In the genomic region with DNA sequence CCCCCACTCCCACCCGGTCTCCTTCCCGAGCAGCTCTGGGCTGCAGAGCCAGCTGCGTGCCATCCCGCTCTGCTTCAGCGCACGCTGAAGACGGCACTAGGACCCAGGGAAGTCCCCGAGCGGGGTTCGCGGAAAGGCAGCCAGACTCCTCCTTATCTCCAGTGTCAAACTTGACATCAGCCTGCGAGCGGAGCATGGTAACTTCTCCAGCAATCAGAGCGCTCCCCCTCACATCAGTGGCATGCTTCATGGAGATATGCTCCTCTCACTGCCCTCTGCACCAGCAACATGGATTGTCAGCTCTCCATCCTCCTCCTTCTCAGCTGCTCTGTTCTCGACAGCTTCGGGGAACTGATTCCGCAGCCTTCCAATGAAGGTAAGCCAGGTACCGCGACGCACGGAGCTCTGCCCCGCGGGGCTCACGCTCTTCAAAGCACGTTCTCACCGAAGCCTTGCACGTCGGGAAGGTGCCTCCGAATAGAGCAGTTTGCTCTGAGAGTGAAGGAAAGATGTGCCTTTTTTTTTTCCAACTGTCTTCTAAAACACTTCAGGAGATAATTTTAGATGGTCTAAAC, we compare ENCODE assay signal across 8 cellular contexts. TPM values are rescaled to one million over a fixed set of nuclear protein-coding genes. Genes with fewer than 3 reads are reported as not detected.
A peak's percentile ranks its signal among the peaks of the same experiment; 100 is the strongest.
DNase-seq lines count a peak whose midpoint lies in the region; ATAC-seq and TF ChIP-seq lines count a peak whose summit lies in the region.

A gene (plus strand): TSS at position 161 of the 575 bp plus-strand sequence. CDS start 128 bp downstream, at position 289.

- peak within 1 kb of the TSS; percentile 60 for H3K4me3 Mint-ChIP-seq in activated naive CD8-positive, alpha-beta T cell treated with anti-CD3 and anti-CD28 coated beads, Interleukin-2, amount 50 U/mL, for 24 hours
- peak within 1 kb of the TSS; percentile 78 for H3K4me3 Mint-ChIP-seq in osteocyte (ENCODE audit: unreplicated experiment)

- H3K9me3 ChIP-seq in BLaER1 treated with 17β-estradiol and CSF1 and Interleukin-3, amounts not matched to agents 10 nM and 100 nM (replicated peaks in 1 of 11): no peaks in the 10 kb centered on the region
- no peaks in the 10 kb centered on the region for H3K9me3 ChIP-seq in Panc1 (ENCODE audit: control insufficient read depth, insufficient read depth, low read depth, low read length)
- peaks cover 1% of the 10 kb centered on the region for H3K9me3 ChIP-seq in aorta (ENCODE audit: control insufficient read depth, low read length)

- peaks cover 26% of the 10 kb centered on the region for H3K27me3 Mint-ChIP-seq in activated naive CD8-positive, alpha-beta T cell treated with anti-CD3 and anti-CD28 coated beads, Interleukin-2, amount 50 U/mL, for 24 hours
- H3K27me3 Mint-ChIP-seq in osteocyte (ENCODE audit: unreplicated experiment): peaks cover 43% of the 10 kb centered on the region

- DNase-seq in Panc1 (ENCODE audit: low read depth, low spot score): no peak
- DNase-seq in activated naive CD8-positive, alpha-beta T cell treated with anti-CD3 and anti-CD28 coated beads, Interleukin-2, amount 50 U/mL, for 24 hours: peak; percentile 44
- peak; percentile 89 for DNase-seq in cardiac septum (ENCODE audit: low spot score)
- DNase-seq in osteocyte (ENCODE audit: extremely low spot score, unreplicated experiment): peak; percentile 85
- DNase-seq in aorta: peak; percentile 73 to 89

- H3K4me1 ChIP-seq in BLaER1 treated with 17β-estradiol and CSF1 and Interleukin-3, amounts not matched to agents 10 nM and 100 nM: peaks cover 32 to 51% (median 40%) of the 10 kb centered on the region in 10 experiments
- H3K4me1 ChIP-seq in Panc1 (ENCODE audit: control insufficient read depth, insufficient read depth, low read length): no peaks in the 10 kb centered on the region; the same call in 1 of the 2 replicates
- H3K4me1 ChIP-seq in aorta (ENCODE audit: control insufficient read depth in 1 of 2, insufficient read depth in 2 of 2, low read length in 2 of 2): peaks cover 0 to 1% of the 10 kb centered on the region in 2 donors

- peak within 1 kb of the TSS; percentile 75 to 81 (median 79) for H3K4me3 ChIP-seq in BLaER1 treated with 17β-estradiol and CSF1 and Interleukin-3, amounts not matched to agents 10 nM and 100 nM
- H3K4me3 ChIP-seq in Panc1 (ENCODE audit: low read depth in 2 of 2, low read length in 2 of 2): peak within 1 kb of the TSS; percentile 30 to 57
- peak within 1 kb of the TSS; percentile 1 to 3 for H3K4me3 ChIP-seq in aorta (ENCODE audit: low read length in 2 of 2)

- POLR2A ChIA-PET in Panc1 (lab: Charles Lee): no interaction called here

- BruUV-seq in Panc1 (replicated peaks; lab: Mats Ljungman, UMichigan): no TSS peak

- in situ Hi-C loops in Panc1 (cut with HindIII; ENCODE audit: low pct_unique_long_range_greater_than_20kb, low sequenced_read_pairs): no loop called here

- TF ChIP-seq CTCF in Panc1 (IDR thresholded peaks at IDR 0.05) (no peak), osteocyte (IDR thresholded peaks at IDR 0.05) (no peak)

- CTCF ChIA-PET in Panc1 (lab: Charles Lee): interaction anchor here (0.6 kb wide), 1 partner anchor 541 kb away, joined by 3 read pairs; no protein-coding TSS in a partner anchor

- peaks cover 15% of the 10 kb centered on the region for H3K4me1 Mint-ChIP-seq in activated naive CD8-positive, alpha-beta T cell treated with anti-CD3 and anti-CD28 coated beads, Interleukin-2, amount 50 U/mL, for 24 hours
- peaks cover 13% of the 10 kb centered on the region for H3K4me1 Mint-ChIP-seq in osteocyte (ENCODE audit: unreplicated experiment)

- no peaks in the 10 kb centered on the region for H3K36me3 Mint-ChIP-seq in activated naive CD8-positive, alpha-beta T cell treated with anti-CD3 and anti-CD28 coated beads, Interleukin-2, amount 50 U/mL, for 24 hours (ENCODE audit: low read depth)
- no peaks in the 10 kb centered on the region for H3K36me3 Mint-ChIP-seq in osteocyte (ENCODE audit: unreplicated experiment)

- intact Hi-C loops in Panc1 (cut with micrococcal nuclease; ENCODE audit: unreplicated experiment): no loop called here
- intact Hi-C loops in cardiac septum (cut with DNase I): loop anchor here (10.0 kb wide), 4 partner anchors 747 to 987 kb away; no protein-coding TSS in a partner anchor
- intact Hi-C loops in aorta (cut with DNase I): no loop called here

- peaks cover 0 to 11% (median 0%) of the 10 kb centered on the region in 11 experiments; a peak in 3 of 22 replicates for H4K20me1 ChIP-seq in BLaER1 treated with 17β-estradiol and CSF1 and Interleukin-3, amounts not matched to agents 10 nM and 100 nM

- peak within 1 kb of the TSS; percentile 75 to 89 (median 85) for H3K9ac ChIP-seq in BLaER1 treated with 17β-estradiol and CSF1 and Interleukin-3, amounts not matched to agents 10 nM and 100 nM

- no peak within 1 kb of the TSS for H3K27ac Mint-ChIP-seq in activated naive CD8-positive, alpha-beta T cell treated with anti-CD3 and anti-CD28 coated beads, Interleukin-2, amount 50 U/mL, for 24 hours
- H3K27ac Mint-ChIP-seq in osteocyte (ENCODE audit: unreplicated experiment): no peak within 1 kb of the TSS

- no peaks in the 10 kb centered on the region for H3K9me3 Mint-ChIP-seq in activated naive CD8-positive, alpha-beta T cell treated with anti-CD3 and anti-CD28 coated beads, Interleukin-2, amount 50 U/mL, for 24 hours
- no peaks in the 10 kb centered on the region for H3K9me3 Mint-ChIP-seq in osteocyte (ENCODE audit: unreplicated experiment)

- no peaks in the 10 kb centered on the region for H3K27me3 ChIP-seq in BLaER1 treated with 17β-estradiol and CSF1 and Interleukin-3, amounts not matched to agents 10 nM and 100 nM
- H3K27me3 ChIP-seq in Panc1 (ENCODE audit: control insufficient read depth, insufficient read depth, low read length) (peaks cover 2% of the 10 kb centered on the region; the same call in 1 of the 2 replicates), aorta (ENCODE audit: control insufficient read depth in 1 of 2, insufficient read depth in 2 of 2, low read length in 1 of 2) (no peaks in the 10 kb centered on the region)

- H3K36me3 ChIP-seq in BLaER1 treated with 17β-estradiol and CSF1 and Interleukin-3, amounts not matched to agents 10 nM and 100 nM: no peaks in the 10 kb centered on the region
- no peaks in the 10 kb centered on the region for H3K36me3 ChIP-seq in Panc1 (ENCODE audit: control insufficient read depth, insufficient read depth, low read length)
- no peaks in the 10 kb centered on the region for H3K36me3 ChIP-seq in aorta (ENCODE audit: control insufficient read depth in 1 of 2, insufficient read depth in 2 of 2, low read length in 1 of 2)

- 1% methylated on average over 29 of the region's 29 CpGs for WGBS in aorta, 2 donors

- peak; percentile 98 for ATAC-seq in GM19328 (IDR thresholded peaks at IDR 0.05; ENCODE audit: unreplicated experiment)
- ATAC-seq in HG03342 (IDR thresholded peaks at IDR 0.05; ENCODE audit: unreplicated experiment): peak; percentile 95
- ATAC-seq in Panc1: peak; percentile 74
- peak; percentile 91 for ATAC-seq in activated naive CD8-positive, alpha-beta T cell treated with anti-CD3 and anti-CD28 coated beads, Interleukin-2, amount 50 U/mL, for 24 hours
- peak; percentile 92 for ATAC-seq in aorta (ENCODE audit: low FRiP score)

- peak within 1 kb of the TSS; percentile 67 to 93 (median 89); a peak in 21 of 22 replicates for H3K27ac ChIP-seq in BLaER1 treated with 17β-estradiol and CSF1 and Interleukin-3, amounts not matched to agents 10 nM and 100 nM
- H3K27ac ChIP-seq in Panc1 (ENCODE audit: low read length) (no peak within 1 kb of the TSS), aorta (ENCODE audit: low read depth in 1 of 2, low read length in 2 of 2) (no peak within 1 kb of the TSS)

- H3K4me2 ChIP-seq in BLaER1 treated with 17β-estradiol and CSF1 and Interleukin-3, amounts not matched to agents 10 nM and 100 nM: peak within 1 kb of the TSS; percentile 71 to 95 (median 82)

RNA-seq across cellular contexts. Expression of the gene that starts here (rescaled TPM):
- total RNA-seq in Panc1 (2021; ENCODE audit: unreplicated experiment) (0.05 TPM), cardiac septum (9.2 TPM), osteocyte (0.94 and 1.6 TPM in 2 replicates), aorta (10 to 100 TPM; 10.7 to 19.3 TPM)
- 0.05 TPM for polyA plus RNA-seq in Panc1 (2012; ENCODE audit: insufficient read length)
- 1 to 10 TPM; 1.0 to 2.8 TPM for polyA plus RNA-seq in aorta

Comparison
In these comparisons a context has a peak if more than half of its experiments do, and no peak if none do; other contexts are left out.
1. Peak in ATAC-seq and H3K4me3 ChIP-seq in Panc1; RNA of the gene not detected or under 1 TPM.
2. H3K27ac ChIP-seq: peak in BLaER1 treated with 17β-estradiol and CSF1 and Interleukin-3, amounts not matched to agents 10 nM and 100 nM (11 of 11); none in Panc1 (single experiment) and aorta (0 of 2).
3. H3K4me3 ChIP-seq: peak in every context shown above with its lines; median percentile 79 in BLaER1 treated with 17β-estradiol and CSF1 and Interleukin-3, amounts not matched to agents 10 nM and 100 nM; 44 in Panc1; 2 in aorta.
4. Peak in every context shown above with its lines, with median percentiles within 50 percentile points of each other: ATAC-seq.